In genomic region chr3:101935081-101935480, GRCh38 we compare ENCODE assay signal across 1 cellular context.
TF ChIP-seq lines count a peak whose summit lies in the region.

No MANE protein-coding gene starts in this region.

TF ChIP-seq in IMR-90, 13 proteins besides CTCF, POLR2A, EP300 and RAD21:
- no peak for TF ChIP-seq CEBPB (IDR thresholded peaks at IDR 0.05; ENCODE audit: low read depth, low read length)
- TF ChIP-seq MAZ (IDR thresholded peaks at IDR 0.05; ENCODE audit: borderline replicate concordance, low read depth, low read length): no peak
- TF ChIP-seq SMC3 (IDR thresholded peaks at IDR 0.05; ENCODE audit: low read depth, low read length): no peak
- no peak for TF ChIP-seq USF2 (IDR thresholded peaks at IDR 0.05; ENCODE audit: low read depth, low read length)
- no peak for TF ChIP-seq ELK1 (IDR thresholded peaks at IDR 0.05; ENCODE audit: borderline replicate concordance, low read depth, low read length)
- no peak for TF ChIP-seq BHLHE40 (IDR thresholded peaks at IDR 0.05; ENCODE audit: low read depth, low read length)
- no peak for TF ChIP-seq FOS (IDR thresholded peaks at IDR 0.05; ENCODE audit: low read depth, low read length)
- TF ChIP-seq MAFK (IDR thresholded peaks at IDR 0.05; ENCODE audit: low read depth, low read length): no peak
- TF ChIP-seq CHD1 (IDR thresholded peaks at IDR 0.05; ENCODE audit: low read depth, low read length): no peak
- no peak for TF ChIP-seq MXI1 (IDR thresholded peaks at IDR 0.05; ENCODE audit: borderline replicate concordance, low read depth, low read length)
- no peak for TF ChIP-seq RCOR1 (IDR thresholded peaks at IDR 0.05; ENCODE audit: insufficient replicate concordance, low read length)
- TF ChIP-seq RFX5 (IDR thresholded peaks at IDR 0.05; ENCODE audit: low read depth, low read length): no peak
- no peak for TF ChIP-seq NFE2L2 (IDR thresholded peaks at IDR 0.05; ENCODE audit: low read depth, low read length)
